ENCODE assay signal across 8 cellular contexts in the genomic region with DNA sequence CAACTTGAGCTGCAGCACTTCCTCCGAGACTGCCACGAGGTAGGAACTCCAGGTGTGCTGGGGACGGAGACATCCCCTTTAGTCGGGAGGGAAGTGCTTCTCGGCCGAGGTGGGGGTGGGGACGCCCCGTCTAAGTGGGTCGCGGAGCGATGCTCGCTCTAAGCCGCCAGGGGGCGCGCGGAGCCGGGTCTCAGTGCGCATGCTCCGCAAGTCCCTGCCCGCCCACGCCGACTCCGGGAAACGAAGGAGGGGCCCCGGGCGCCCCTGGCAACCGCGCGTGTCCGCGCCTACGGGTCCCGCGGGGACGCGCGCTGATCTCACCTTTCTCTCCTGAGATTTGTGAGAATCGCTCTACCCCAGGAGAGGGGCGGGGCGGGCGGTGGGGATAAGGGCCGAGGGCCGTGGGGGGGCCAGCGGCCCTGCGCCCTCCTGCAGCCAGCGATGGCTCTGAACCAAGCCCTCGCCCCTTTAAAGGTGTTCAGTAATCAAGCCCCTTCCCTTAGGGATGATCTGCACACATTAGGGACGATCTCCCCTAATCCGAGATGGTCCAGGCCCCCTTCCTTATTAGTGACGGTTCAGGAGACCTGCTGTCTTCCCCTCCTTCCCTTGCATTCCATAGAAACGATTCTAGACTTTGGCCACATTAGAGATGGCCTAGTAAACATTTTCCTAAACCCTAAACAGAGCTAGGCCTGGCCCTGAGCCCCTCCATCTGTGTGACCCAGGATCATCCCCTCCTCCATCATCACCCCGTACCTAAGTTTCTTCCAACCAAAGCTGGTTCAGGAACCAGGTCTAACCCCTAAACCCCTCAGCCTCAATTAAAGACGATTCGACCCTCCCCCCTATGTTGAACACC. TPM values are rescaled to one million over a fixed set of nuclear protein-coding genes. Genes with fewer than 3 reads are reported as not detected.
DNase-seq lines count a peak whose midpoint lies in the region; ATAC-seq and TF ChIP-seq lines count a peak whose summit lies in the region.

No MANE protein-coding gene starts in this region.

- H3K4me3 Mint-ChIP-seq in T-cell, result peak overlapping the region; percentile 65 to 79 (median 70)

- WGBS in adrenal gland, 4 donors, result 4 to 20% (median 4%) methylated on average over 9 to 54 of the region's 54 CpGs
- WGBS in tibial nerve, 2 donors, result 3 to 7% methylated on average over 21 to 52 of the region's 54 CpGs

- intact Hi-C loops in adrenal gland (cut with DNase I) (no loop called here), left cardiac atrium (cut with DNase I) (loop anchor here (5.0 to 10.0 kb wide), 3 partner anchors 65 to 225 kb away; no protein-coding TSS in a partner anchor), posterior cingulate gyrus (cut with DNase I) (loop anchor here (2.0 to 5.0 kb wide), 3 partner anchors 38 to 69 kb away; partner anchors contain the start of genes BLVRB and SPTBN4)

- CTCF ChIA-PET in T-cell (lab: Charles Lee), result interaction anchor here in 1 of 2 donors (1.0 kb wide), 1 partner anchor 105 kb away, joined by 7 read pairs; no protein-coding TSS in a partner anchor

- POLR2A ChIA-PET in T-cell (lab: Charles Lee), result no interaction called here

- H3K27ac ChIP-seq in adrenal gland, result peak overlapping the region in 3 of 5 donors; percentile 26 to 74 (median 27)
- H3K27ac ChIP-seq in tibial nerve, result peak overlapping the region in 1 of 4 donors; percentile 81

- TF ChIP-seq CTCF in AG10803 (conservative IDR thresholded peaks at IDR 0.05; ENCODE audit: low read length), result peak; percentile 70
- peak; percentile 95 for TF ChIP-seq CTCF in GM20000 (IDR thresholded peaks at IDR 0.05; ENCODE audit: extremely low read depth, missing control alignments)
- TF ChIP-seq CTCF in adrenal gland (IDR thresholded peaks at IDR 0.05), result peak; percentile 86 to 98 (median 93)
- TF ChIP-seq CTCF in tibial nerve (IDR thresholded peaks at IDR 0.05), result peak; percentile 97 to 99 (median 98)

- H3K4me3 ChIP-seq in AG10803 (ENCODE audit: low read length) (peak overlapping the region; percentile 56), adrenal gland (peak overlapping the region in 2 of 4 donors; percentile 52 to 69), tibial nerve (peak overlapping the region; percentile 36 to 63 (median 58))

- H3K27me3 ChIP-seq in adrenal gland (no peaks in the 10 kb centered on the region), tibial nerve (peaks cover 0 to 6% of the 10 kb centered on the region in 2 donors)

- H3K9me3 Mint-ChIP-seq in T-cell, result no peaks in the 10 kb centered on the region

- peak overlapping the region in 1 of 2 donors; percentile 9 for H3K27ac Mint-ChIP-seq in T-cell

- no peaks in the 10 kb centered on the region for H3K9me3 ChIP-seq in adrenal gland (replicated peaks in 1 of 3)
- peaks cover 0 to 7% (median 0%) of the 10 kb centered on the region in 4 donors for H3K9me3 ChIP-seq in tibial nerve

- DNase-seq in AG10803 (ENCODE audit: low read depth) (peak; percentile 65), GM20000 (ENCODE audit: low spot score) (peak; percentile 100), NCI-H1417 treated with DMSO at 0.1 percent for 48 hours (lab: John Stamatoyannopoulos, UW) (peak; percentile 49), T-cell (peak; percentile 75 to 91 (median 85)), adrenal gland (peak; percentile 76 to 94 (median 84)), left cardiac atrium (peak; percentile 88), posterior cingulate gyrus (peak; percentile 70 to 98 (median 86)), tibial nerve (ENCODE audit: low spot score in 2 of 2) (peak; percentile 72 to 76)

- TF ChIP-seq POLR2A in adrenal gland (IDR thresholded peaks at IDR 0.05), result no peak
- no peak for TF ChIP-seq POLR2A in tibial nerve (IDR thresholded peaks at IDR 0.05)

- peaks cover 21 to 25% of the 10 kb centered on the region in 2 donors for H3K27me3 Mint-ChIP-seq in T-cell

- ATAC-seq in T-cell (replicated peaks in 1 of 4) (peak; percentile 86 to 93 (median 88)), left cardiac atrium (peak; percentile 91 to 92)

- TF ChIP-seq EP300 in tibial nerve (IDR thresholded peaks at IDR 0.05), result peak; percentile 38 to 73

- peaks cover 9 to 24% (median 16%) of the 10 kb centered on the region in 3 donors for H3K4me1 Mint-ChIP-seq in T-cell

- H3K36me3 ChIP-seq in adrenal gland (replicated peaks in 1 of 2) (no peaks in the 10 kb centered on the region), tibial nerve (peaks cover 0 to 14% (median 0%) of the 10 kb centered on the region in 3 donors)

- H3K4me1 ChIP-seq in adrenal gland (replicated peaks in 1 of 2) (peaks cover 0 to 8% of the 10 kb centered on the region in 2 donors), tibial nerve (peaks cover 0 to 18% (median 9%) of the 10 kb centered on the region in 4 donors)

- no peaks in the 10 kb centered on the region for H3K36me3 Mint-ChIP-seq in T-cell

RNA-seq across cellular contexts. Expression of gene SHKBP1, which starts 47.3 kb away (rescaled TPM):
- 100 to 1,000 TPM; 117 to 153 (median 142) TPM for total RNA-seq in T-cell
- total RNA-seq in adrenal gland, result 10 to 100 TPM; 37.4 to 96.3 (median 51.6) TPM
- polyA plus RNA-seq in adrenal gland, result 100 to 1,000 TPM in 2 of 3 donors, 10 to 100 TPM in 1; 17.8 to 157 (median 118) TPM
- 10 to 100 TPM; 23.5 to 24.4 TPM for total RNA-seq in left cardiac atrium
- 100 to 1,000 TPM in 1 of 4 donors, 10 to 100 TPM in 3; 40.8 to 129 (median 51.2) TPM for total RNA-seq in tibial nerve

Comparison
In these comparisons a context has a peak if more than half of its experiments do, and no peak if none do; other contexts are left out.
1. DNase-seq: peak in every context shown above with its lines; median percentile 100 in GM20000; 88 in left cardiac atrium; 86 in posterior cingulate gyrus; 85 in T-cell; 84 in adrenal gland; 74 in tibial nerve; 65 in AG10803; 49 in NCI-H1417 treated with DMSO at 0.1 percent for 48 hours.
2. intact Hi-C loops: an anchor here in left cardiac atrium (5.0 to 10.0 kb wide) and posterior cingulate gyrus (2.0 to 5.0 kb wide); none called in adrenal gland.